Comparison of ENCODE assay signal across 20 cellular contexts in the genomic region with DNA sequence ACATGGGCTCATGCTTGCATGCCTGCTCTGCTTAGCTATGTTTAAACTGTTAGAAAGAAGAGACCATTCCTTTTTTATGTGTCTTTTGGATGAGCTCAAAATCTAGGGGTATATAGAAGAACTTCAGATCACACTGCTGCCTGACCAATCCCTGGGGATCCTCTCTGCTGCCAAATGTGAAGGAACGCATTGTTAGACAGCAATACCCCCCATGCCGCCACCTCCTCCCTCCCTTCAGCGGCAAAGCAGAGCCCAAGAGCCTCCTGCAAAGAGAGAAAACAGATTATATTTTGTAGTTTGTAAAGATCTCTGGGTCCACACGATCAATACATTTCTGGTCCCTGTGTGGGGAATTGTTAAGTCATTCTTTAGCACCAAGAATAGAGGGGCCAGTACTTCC.
"Had no signal": no experiment of that assay in that cellular context is flagged by ENCODE, and none has a peak within 500 bp of the region (broad histone marks: within the 10 kb centered on the region; RNA-seq: fewer than 3 reads in every experiment).

No MANE protein-coding gene starts in this region.

- H3K9ac ChIP-seq: parathyroid adenoma had no signal

- H3K36me3 Mint-ChIP-seq: activated naive CD4-positive, alpha-beta T cell treated with anti-CD3 and anti-CD28 coated beads, Interleukin-2, amount 50 U/mL, for 72 hours had no signal

- ATAC-seq: activated CD4-positive, alpha-beta T cell treated with anti-CD3 and anti-CD28 coated beads for 36 hours; activated naive CD4-positive, alpha-beta T cell treated with anti-CD3 and anti-CD28 coated beads, Interleukin-2, amount 50 U/mL, for 72 hours; activated T-cell treated with anti-CD3 and anti-CD28 coated beads, Interleukin-2, amount 50 U/mL, for 72 hours; esophagus mucosa; left lung had no signal

- H3K4me3 Mint-ChIP-seq: activated CD4-positive, alpha-beta T cell treated with anti-CD3 and anti-CD28 coated beads for 36 hours; activated T-cell treated with anti-CD3 and anti-CD28 coated beads, Interleukin-2, amount 50 U/mL, for 72 hours; nephron progenitor cell had no signal

- DNase-seq: activated CD4-positive, alpha-beta T cell treated with anti-CD3 and anti-CD28 coated beads for 36 hours; activated CD4-positive, CD25-positive, alpha-beta regulatory T cell; activated naive CD4-positive, alpha-beta T cell; activated T-cell treated with anti-CD3 and anti-CD28 coated beads for 4 hours; activated T-cell treated with anti-CD3 and anti-CD28 coated beads, Interleukin-2, amount 50 U/mL, for 72 hours; foreskin fibroblast; left lung; nephron progenitor cell; nucleus accumbens; stimulated activated CD4-positive, alpha-beta T cell treated with anti-CD3 and anti-CD28 coated beads, Interleukin-15, amount 100 ng/mL, for 24 hours; stimulated activated CD4-positive, alpha-beta T cell treated with anti-CD3 and anti-CD28 coated beads, Interleukin-2, amount 100 ng/mL, for 24 hours; stimulated activated naive CD4-positive, alpha-beta T cell; tibial artery had no signal

- H3K27ac ChIP-seq: coronary artery, left lung, parathyroid adenoma, right atrium auricular region, suprapubic skin, tibial artery had no signal

- H3K4me3 ChIP-seq: coronary artery, left lung, lung, right atrium auricular region, suprapubic skin, tibial artery had no signal

- H3K27me3 ChIP-seq: left lung, right atrium auricular region, suprapubic skin, tibial artery had no signal

- H3K27me3 Mint-ChIP-seq: activated CD4-positive, alpha-beta T cell treated with anti-CD3 and anti-CD28 coated beads for 36 hours had no signal

- H3K36me3 ChIP-seq: left lung, right atrium auricular region, suprapubic skin, tibial artery had no signal

- H2AFZ ChIP-seq: parathyroid adenoma had no signal

- H3K9me3 ChIP-seq: left lung, right atrium auricular region, suprapubic skin had no signal

- H3K27ac Mint-ChIP-seq: activated CD4-positive, alpha-beta T cell treated with anti-CD3 and anti-CD28 coated beads for 36 hours; activated naive CD4-positive, alpha-beta T cell treated with anti-CD3 and anti-CD28 coated beads, Interleukin-2, amount 50 U/mL, for 72 hours; activated T-cell treated with anti-CD3 and anti-CD28 coated beads, Interleukin-2, amount 50 U/mL, for 72 hours had no signal

- H3K4me1 Mint-ChIP-seq: activated CD4-positive, alpha-beta T cell treated with anti-CD3 and anti-CD28 coated beads for 36 hours had no signal

- H3K4me1 ChIP-seq: left lung, suprapubic skin, tibial artery had no signal
